Comparison of ENCODE assay signal across 1 cellular context in the genomic region with DNA sequence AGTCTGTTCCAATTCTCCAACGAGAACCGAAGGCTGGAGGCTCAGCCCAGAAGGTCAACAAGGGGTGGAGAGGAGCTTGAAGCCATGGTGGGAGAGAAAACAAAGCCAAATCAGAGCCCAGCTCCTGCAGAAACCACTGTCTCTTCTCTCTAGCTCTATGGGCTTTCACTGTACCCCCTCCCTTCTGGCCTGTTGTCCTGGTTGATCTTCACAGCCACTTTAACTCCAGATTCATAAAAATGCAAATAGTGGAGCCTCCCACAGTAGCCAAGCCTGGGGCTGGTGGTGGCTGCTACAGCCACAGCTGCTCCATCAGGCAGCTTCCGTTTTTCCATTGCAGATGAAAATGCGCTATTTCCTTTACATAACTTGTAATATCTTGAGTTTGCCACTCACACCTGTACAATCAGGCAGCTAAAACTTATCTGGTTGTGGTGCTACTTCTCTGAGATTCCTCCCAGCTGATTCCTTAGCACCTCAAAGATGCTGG.
A peak's percentile ranks its signal among the peaks of the same experiment; 100 is the strongest.
TF ChIP-seq lines count a peak whose summit lies in the region.

No MANE protein-coding gene starts in this region.

TF ChIP-seq in H1, 55 proteins besides CTCF, POLR2A, EP300 and RAD21:
- TF ChIP-seq HDAC2 (IDR thresholded peaks at IDR 0.05; ENCODE audit: borderline replicate concordance in 1 of 2, low read depth in 2 of 2, low read length in 2 of 2) (no peak), RXRA (IDR thresholded peaks at IDR 0.05; ENCODE audit: insufficient read depth, low read depth, low read length) (no peak), GABPA (IDR thresholded peaks at IDR 0.05; ENCODE audit: borderline replicate concordance, insufficient read depth, low read length) (no peak), RFX5 (IDR thresholded peaks at IDR 0.05; ENCODE audit: borderline replicate concordance, low read depth, low read length) (no peak), SUZ12 (IDR thresholded peaks at IDR 0.05; ENCODE audit: low read length) (0 out of 2 replicates have a peak, but pooled peaks have one; percentile 31), FOSL1 (IDR thresholded peaks at IDR 0.05; ENCODE audit: insufficient read depth, low read depth, low read length) (no peak)
- TF ChIP-seq, protein P1, sequence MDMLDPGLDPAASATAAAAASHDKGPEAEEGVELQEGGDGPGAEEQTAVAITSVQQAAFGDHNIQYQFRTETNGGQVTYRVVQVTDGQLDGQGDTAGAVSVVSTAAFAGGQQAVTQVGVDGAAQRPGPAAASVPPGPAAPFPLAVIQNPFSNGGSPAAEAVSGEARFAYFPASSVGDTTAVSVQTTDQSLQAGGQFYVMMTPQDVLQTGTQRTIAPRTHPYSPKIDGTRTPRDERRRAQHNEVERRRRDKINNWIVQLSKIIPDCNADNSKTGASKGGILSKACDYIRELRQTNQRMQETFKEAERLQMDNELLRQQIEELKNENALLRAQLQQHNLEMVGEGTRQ (IDR thresholded peaks at IDR 0.05; ENCODE audit: low read length), result no peak
